ENCODE assay signal across 21 cellular contexts in genomic region chr2:43880471-43880870, GRCh38. TPM values are rescaled to one million over a fixed set of nuclear protein-coding genes. Genes with fewer than 3 reads are reported as not detected.
DNase-seq lines count a peak whose midpoint lies in the region; ATAC-seq and TF ChIP-seq lines count a peak whose summit lies in the region.
"Had no signal": no experiment of that assay in that cellular context is flagged by ENCODE, and none has a peak within 500 bp of the region (broad histone marks: within the 10 kb centered on the region; RNA-seq: fewer than 3 reads in every experiment).

No MANE protein-coding gene starts in this region.

- no peak for DNase-seq in Calu3
- peak; percentile 61 for DNase-seq in NCI-H146 (lab: John Stamatoyannopoulos, UW)
- no peak for DNase-seq in UCSD-AML1 (lab: John Stamatoyannopoulos, UW; ENCODE audit: unreplicated experiment)
- no peak for DNase-seq in activated CD8-positive, alpha-beta T cell treated with anti-CD3 and anti-CD28 coated beads for 36 hours
- DNase-seq: 8988T; ACHN; AML-193; BE2C; CD4-positive, alpha-beta T cell; CD8-positive, alpha-beta memory T cell; DMS53; DMS79 treated with DMSO at 0.1 percent for 48 hours; GF-D8; GOT3; HCEC 1CT had no signal

- intact Hi-C loops in Calu3 (cut with micrococcal nuclease; ENCODE audit: unreplicated experiment), result loop anchor here (10.0 kb wide), 1 partner anchor 276 kb away; no protein-coding TSS in a partner anchor
- intact Hi-C loops in activated CD8-positive, alpha-beta T cell treated with anti-CD3 and anti-CD28 coated beads for 36 hours (cut with micrococcal nuclease), result no loop called here

- TF ChIP-seq CTCF in Calu3 (IDR thresholded peaks at IDR 0.05; ENCODE audit: unreplicated experiment), result no peak
- TF ChIP-seq CTCF in activated CD8-positive, alpha-beta T cell treated with anti-CD3 and anti-CD28 coated beads for 36 hours (IDR thresholded peaks at IDR 0.05), result no peak

- peak overlapping the region; percentile 17 for H3K27ac Mint-ChIP-seq in Calu3 (ENCODE audit: unreplicated experiment)
- peak overlapping the region; percentile 16 for H3K27ac Mint-ChIP-seq in activated T-helper 17 cell treated with anti-CD3 and anti-CD28 coated beads, Interleukin-2, amount 50 U/mL, for 72 hours
- H3K27ac Mint-ChIP-seq in activated CD8-positive, alpha-beta T cell treated with anti-CD3 and anti-CD28 coated beads for 36 hours, result no peak overlapping the region
- H3K27ac Mint-ChIP-seq: CD4-positive, alpha-beta T cell had no signal

- no TSS peak for BruUV-seq in Calu3 (replicated peaks; lab: Mats Ljungman, UMichigan)

- no peak for ATAC-seq in activated T-helper 17 cell treated with anti-CD3 and anti-CD28 coated beads, Interleukin-2, amount 50 U/mL, for 72 hours (replicated peaks)
- ATAC-seq in GM18502 (IDR thresholded peaks at IDR 0.05; ENCODE audit: poor library complexity, unreplicated experiment), result no peak
- no peak for ATAC-seq in activated CD8-positive, alpha-beta T cell treated with anti-CD3 and anti-CD28 coated beads for 36 hours
- ATAC-seq: A549 had no signal

- CTCF ChIA-PET in Calu3 (lab: Charles Lee), result no interaction called here
- CTCF ChIA-PET in activated CD8-positive, alpha-beta T cell treated with anti-CD3 and anti-CD28 coated beads for 36 hours (lab: Charles Lee), result no interaction called here

- H3K4me3 Mint-ChIP-seq in Calu3 (ENCODE audit: low read depth, unreplicated experiment), result no peak overlapping the region
- no peak overlapping the region for H3K4me3 Mint-ChIP-seq in activated T-helper 17 cell treated with anti-CD3 and anti-CD28 coated beads, Interleukin-2, amount 50 U/mL, for 72 hours
- no peak overlapping the region for H3K4me3 Mint-ChIP-seq in activated CD8-positive, alpha-beta T cell treated with anti-CD3 and anti-CD28 coated beads for 36 hours
- H3K4me3 Mint-ChIP-seq: CD14-positive monocyte; CD4-positive, alpha-beta T cell; CD8-positive, alpha-beta memory T cell had no signal

- H3K9me3 Mint-ChIP-seq in Calu3 (ENCODE audit: low read depth, unreplicated experiment), result no peaks in the 10 kb centered on the region
- no peaks in the 10 kb centered on the region for H3K9me3 Mint-ChIP-seq in activated T-helper 17 cell treated with anti-CD3 and anti-CD28 coated beads, Interleukin-2, amount 50 U/mL, for 72 hours
- no peaks in the 10 kb centered on the region for H3K9me3 Mint-ChIP-seq in activated CD8-positive, alpha-beta T cell treated with anti-CD3 and anti-CD28 coated beads for 36 hours
- H3K9me3 Mint-ChIP-seq: CD14-positive monocyte; CD4-positive, alpha-beta T cell; CD8-positive, alpha-beta memory T cell had no signal

- POLR2A ChIA-PET in activated CD8-positive, alpha-beta T cell treated with anti-CD3 and anti-CD28 coated beads for 36 hours (lab: Charles Lee), result interaction anchor here (0.6 kb wide), 1 partner anchor 59 kb away, joined by 3 read pairs; no protein-coding TSS in a partner anchor

- no peaks in the 10 kb centered on the region for H3K4me1 Mint-ChIP-seq in Calu3 (ENCODE audit: low read depth, unreplicated experiment)
- H3K4me1 Mint-ChIP-seq in activated T-helper 17 cell treated with anti-CD3 and anti-CD28 coated beads, Interleukin-2, amount 50 U/mL, for 72 hours, result no peaks in the 10 kb centered on the region
- peaks cover 2% of the 10 kb centered on the region for H3K4me1 Mint-ChIP-seq in activated CD8-positive, alpha-beta T cell treated with anti-CD3 and anti-CD28 coated beads for 36 hours (ENCODE audit: low read depth)

- peaks cover 13% of the 10 kb centered on the region for H3K27me3 Mint-ChIP-seq in Calu3 (ENCODE audit: unreplicated experiment)
- H3K27me3 Mint-ChIP-seq in activated T-helper 17 cell treated with anti-CD3 and anti-CD28 coated beads, Interleukin-2, amount 50 U/mL, for 72 hours, result peaks cover 12% of the 10 kb centered on the region
- peaks cover 6% of the 10 kb centered on the region for H3K27me3 Mint-ChIP-seq in activated CD8-positive, alpha-beta T cell treated with anti-CD3 and anti-CD28 coated beads for 36 hours

- peaks cover 9% of the 10 kb centered on the region for H3K36me3 Mint-ChIP-seq in Calu3 (ENCODE audit: insufficient read depth, unreplicated experiment)
- H3K36me3 Mint-ChIP-seq in activated T-helper 17 cell treated with anti-CD3 and anti-CD28 coated beads, Interleukin-2, amount 50 U/mL, for 72 hours (ENCODE audit: low read depth), result peaks cover 4% of the 10 kb centered on the region
- H3K36me3 Mint-ChIP-seq in activated CD8-positive, alpha-beta T cell treated with anti-CD3 and anti-CD28 coated beads for 36 hours (ENCODE audit: low read depth), result peaks cover 3% of the 10 kb centered on the region
- H3K36me3 Mint-ChIP-seq: CD14-positive monocyte had no signal

RNA-seq across cellular contexts. Expression of gene ABCG8, which starts 41.7 kb away (rescaled TPM):
- 1.4 and 1.6 TPM in 2 replicates for total RNA-seq in Calu3 (2022)
- total RNA-seq in activated T-helper 17 cell treated with anti-CD3 and anti-CD28 coated beads, Interleukin-2, amount 50 U/mL, for 72 hours, result not detected
- not detected for total RNA-seq in activated CD8-positive, alpha-beta T cell treated with anti-CD3 and anti-CD28 coated beads for 36 hours
- total RNA-seq: CD4-positive, alpha-beta T cell; CD8-positive, alpha-beta memory T cell; Daoy; G401 had no signal

RNA-seq across cellular contexts. Expression of gene ABCG5, which starts 41.8 kb away (rescaled TPM):
- total RNA-seq in Calu3 (2022), result 0.66 and 1.0 TPM in 2 replicates
- total RNA-seq in activated T-helper 17 cell treated with anti-CD3 and anti-CD28 coated beads, Interleukin-2, amount 50 U/mL, for 72 hours, result not detected
- not detected for total RNA-seq in activated CD8-positive, alpha-beta T cell treated with anti-CD3 and anti-CD28 coated beads for 36 hours
- total RNA-seq: CD4-positive, alpha-beta T cell; CD8-positive, alpha-beta memory T cell; Daoy; G401 had no signal
